29 cellular contexts compared by ENCODE assay signal in the genomic region with DNA sequence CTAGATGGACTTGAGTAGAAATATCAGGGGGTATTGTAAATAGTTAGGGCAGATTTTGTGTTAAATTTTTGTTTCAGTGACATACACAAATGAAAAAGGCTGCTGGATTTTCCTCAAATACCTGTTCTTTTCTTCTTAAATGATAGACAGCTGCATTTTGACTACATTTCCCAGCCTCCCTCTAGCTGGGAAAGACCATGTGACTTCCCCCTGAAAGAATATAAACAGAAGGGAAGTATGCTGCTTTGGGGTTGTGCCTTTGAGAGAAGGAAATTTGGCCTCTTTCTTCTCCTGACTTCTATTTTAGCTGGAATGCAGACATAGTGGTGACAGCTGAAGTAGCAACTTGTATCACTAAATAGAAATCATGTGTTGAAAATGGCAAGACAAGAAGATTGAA.
"Had no signal": no experiment of that assay in that cellular context is flagged by ENCODE, and none has a peak within 500 bp of the region (broad histone marks: within the 10 kb centered on the region; RNA-seq: fewer than 3 reads in every experiment).

No MANE protein-coding gene starts in this region.

- H3K27me3 ChIP-seq: colonic mucosa, gastrocnemius medialis, heart left ventricle, hepatocyte, left lung, right atrium auricular region, suprapubic skin, transverse colon, upper lobe of right lung, uterus had no signal

- H3K79me2 ChIP-seq: hepatocyte had no signal

- H3K4me3 Mint-ChIP-seq: dendritic cell treated with granulocyte-macrophage colony-stimulating factor and Interleukin-4, amounts not matched to agents 40 ng/mL and 50 ng/mL, for 4 days; endodermal cell; mesothelial cell of epicardium; natural killer cell; stimulated activated naive CD8-positive, alpha-beta T cell treated with anti-CD3 and anti-CD28 coated beads, Interleukin-15, amount 100 ng/mL, for 72 hours had no signal

- H3K27ac Mint-ChIP-seq: dendritic cell treated with granulocyte-macrophage colony-stimulating factor and Interleukin-4, amounts not matched to agents 40 ng/mL and 50 ng/mL, for 4 days; endodermal cell; mesothelial cell of epicardium; natural killer cell; stimulated activated naive CD8-positive, alpha-beta T cell treated with anti-CD3 and anti-CD28 coated beads, Interleukin-15, amount 100 ng/mL, for 72 hours had no signal

- H3K9me3 ChIP-seq: colonic mucosa, gastrocnemius medialis, heart left ventricle, left lung, prostate gland, right atrium auricular region, suprapubic skin, transverse colon, upper lobe of right lung, uterus had no signal

- H3K27me3 Mint-ChIP-seq: dendritic cell treated with granulocyte-macrophage colony-stimulating factor and Interleukin-4, amounts not matched to agents 40 ng/mL and 50 ng/mL, for 4 days; stimulated activated naive CD8-positive, alpha-beta T cell treated with anti-CD3 and anti-CD28 coated beads, Interleukin-15, amount 100 ng/mL, for 72 hours had no signal

- H3K36me3 Mint-ChIP-seq: mesothelial cell of epicardium, natural killer cell had no signal

- H3K4me1 Mint-ChIP-seq: natural killer cell; stimulated activated naive CD8-positive, alpha-beta T cell treated with anti-CD3 and anti-CD28 coated beads, Interleukin-15, amount 100 ng/mL, for 72 hours had no signal

- DNase-seq: colonic mucosa; effector CD8-positive, alpha-beta T cell; endodermal cell; foreskin fibroblast; gastrocnemius medialis; heart left ventricle; left cardiac atrium; left lung; mesenchymal stem cell; natural killer cell; stimulated activated CD4-positive, alpha-beta T cell treated with anti-CD3 and anti-CD28 coated beads, Interleukin-12 subunit alpha, Interleukin-12 subunit beta, amount 100 ng/mL, for 4 hours; stimulated activated CD4-positive, alpha-beta T cell treated with anti-CD3 and anti-CD28 coated beads, Interleukin-1b, Interleukin-23, amount 100 ng/mL, for 48 hours; stimulated activated CD4-positive, alpha-beta T cell treated with anti-CD3 and anti-CD28 coated beads, Interleukin-4, amount 100 ng/mL, for 1 hour; stimulated activated CD8-positive, alpha-beta memory T cell treated with anti-CD3 and anti-CD28 coated beads, Interleukin-4, amount 100 ng/mL, for 48 hours; stimulated activated naive CD4-positive, alpha-beta T cell; stimulated activated naive CD8-positive, alpha-beta T cell treated with anti-CD3 and anti-CD28 coated beads, Interleukin-15, amount 100 ng/mL, for 72 hours; transverse colon; upper lobe of right lung; uterus had no signal

- H3K27ac ChIP-seq: colonic mucosa, epithelial cell of prostate, gastrocnemius medialis, heart left ventricle, hepatocyte, left lung, prostate gland, right atrium auricular region, suprapubic skin, transverse colon, upper lobe of right lung, uterus had no signal

- H3K9me3 Mint-ChIP-seq: endodermal cell had no signal

- ATAC-seq: esophagus mucosa; gastrocnemius medialis; heart left ventricle; left cardiac atrium; left lung; natural killer cell; sciatic nerve; stimulated activated naive CD8-positive, alpha-beta T cell treated with anti-CD3 and anti-CD28 coated beads, Interleukin-15, amount 100 ng/mL, for 72 hours; upper lobe of right lung had no signal

- H3K4me1 ChIP-seq: colonic mucosa, gastrocnemius medialis, heart left ventricle, left lung, prostate gland, right atrium auricular region, suprapubic skin, transverse colon, upper lobe of right lung, uterus had no signal

- H3K36me3 ChIP-seq: colonic mucosa, gastrocnemius medialis, heart left ventricle, left lung, prostate gland, right atrium auricular region, suprapubic skin, transverse colon, upper lobe of right lung, uterus had no signal

- H3K4me2 ChIP-seq: hepatocyte, smooth muscle cell had no signal

- H3K4me3 ChIP-seq: colonic mucosa, gastrocnemius medialis, heart left ventricle, hepatocyte, left lung, prostate gland, right atrium auricular region, smooth muscle cell, suprapubic skin, transverse colon, upper lobe of right lung, uterus had no signal

- H2AFZ ChIP-seq: hepatocyte had no signal
